7 cellular contexts compared by ENCODE assay signal in genomic region chr12:24596768-24597388, GRCh38.
DNase-seq lines count a peak whose midpoint lies in the region; ATAC-seq, FAIRE-seq and TF ChIP-seq lines count a peak whose summit lies in the region.

No MANE protein-coding gene starts in this region.

- H3K4me3 ChIP-seq in adrenal gland (no peak overlapping the region), kidney (ENCODE audit: low read length in 2 of 2) (no peak overlapping the region)

- TF ChIP-seq POLR2A in GM12892 (IDR thresholded peaks at IDR 0.05; ENCODE audit: low read depth, low read length), result no peak
- no peak for TF ChIP-seq POLR2A in adrenal gland (IDR thresholded peaks at IDR 0.05)

- no peaks in the 10 kb centered on the region for H3K4me1 ChIP-seq in adrenal gland (replicated peaks in 1 of 2)
- no peaks in the 10 kb centered on the region for H3K4me1 ChIP-seq in kidney (ENCODE audit: control insufficient read depth in 1 of 2, insufficient read depth in 1 of 2, low read depth in 1 of 2, low read length in 2 of 2)

- intact Hi-C loops in adrenal gland (cut with DNase I), result no loop called here
- intact Hi-C loops in kidney (cut with DNase I), result no loop called here

- no peak overlapping the region for H3K27ac ChIP-seq in adrenal gland
- H3K27ac ChIP-seq in kidney (ENCODE audit: low read depth in 2 of 2, low read length in 2 of 2), result no peak overlapping the region

- WGBS in adrenal gland, 4 donors, result 39 to 56% (median 48%) methylated on average over 2 of the region's 2 CpGs

- DNase-seq in GM12892 (ENCODE audit: insufficient read length) (no peak), NCI-H1694 (lab: John Stamatoyannopoulos, UW) (peak; percentile 60), adrenal gland (no peak), kidney (no peak)
- no peak for DNase-seq in activated naive CD4-positive, alpha-beta T cell treated with Interleukin-2 at 50 U/mL for 16 hours
- no peak for DNase-seq in activated effector memory CD4-positive, alpha-beta T cell treated with Interleukin-2 at 50 U/mL for 16 hours

- H3K9me3 ChIP-seq in adrenal gland (replicated peaks in 1 of 3) (no peaks in the 10 kb centered on the region), kidney (ENCODE audit: control insufficient read depth in 1 of 2, low read length in 2 of 2) (no peaks in the 10 kb centered on the region)

- H3K36me3 ChIP-seq in adrenal gland (replicated peaks in 1 of 2) (no peaks in the 10 kb centered on the region), kidney (ENCODE audit: control insufficient read depth in 1 of 2, insufficient read depth in 2 of 2, low read length in 2 of 2) (no peaks in the 10 kb centered on the region)

- TF ChIP-seq CTCF in adrenal gland (IDR thresholded peaks at IDR 0.05), result peak; percentile 48 to 66 (median 54)
- TF ChIP-seq CTCF in kidney (IDR thresholded peaks at IDR 0.05; ENCODE audit: borderline replicate concordance, extremely low read depth, insufficient read depth), result peak; percentile 50

- ATAC-seq in HG03196 (IDR thresholded peaks at IDR 0.05; ENCODE audit: unreplicated experiment), result no peak

- no peaks in the 10 kb centered on the region for H3K27me3 ChIP-seq in adrenal gland

- FAIRE-seq in GM12892 (lab: Jason Lieb, UNC) (peak; percentile 79), kidney (lab: Jason Lieb, UNC) (peak; percentile 60)

- no peak overlapping the region for H3K9ac ChIP-seq in kidney (ENCODE audit: low read length in 2 of 2)
